Comparison of ENCODE assay signal across 12 cellular contexts in the genomic region with DNA sequence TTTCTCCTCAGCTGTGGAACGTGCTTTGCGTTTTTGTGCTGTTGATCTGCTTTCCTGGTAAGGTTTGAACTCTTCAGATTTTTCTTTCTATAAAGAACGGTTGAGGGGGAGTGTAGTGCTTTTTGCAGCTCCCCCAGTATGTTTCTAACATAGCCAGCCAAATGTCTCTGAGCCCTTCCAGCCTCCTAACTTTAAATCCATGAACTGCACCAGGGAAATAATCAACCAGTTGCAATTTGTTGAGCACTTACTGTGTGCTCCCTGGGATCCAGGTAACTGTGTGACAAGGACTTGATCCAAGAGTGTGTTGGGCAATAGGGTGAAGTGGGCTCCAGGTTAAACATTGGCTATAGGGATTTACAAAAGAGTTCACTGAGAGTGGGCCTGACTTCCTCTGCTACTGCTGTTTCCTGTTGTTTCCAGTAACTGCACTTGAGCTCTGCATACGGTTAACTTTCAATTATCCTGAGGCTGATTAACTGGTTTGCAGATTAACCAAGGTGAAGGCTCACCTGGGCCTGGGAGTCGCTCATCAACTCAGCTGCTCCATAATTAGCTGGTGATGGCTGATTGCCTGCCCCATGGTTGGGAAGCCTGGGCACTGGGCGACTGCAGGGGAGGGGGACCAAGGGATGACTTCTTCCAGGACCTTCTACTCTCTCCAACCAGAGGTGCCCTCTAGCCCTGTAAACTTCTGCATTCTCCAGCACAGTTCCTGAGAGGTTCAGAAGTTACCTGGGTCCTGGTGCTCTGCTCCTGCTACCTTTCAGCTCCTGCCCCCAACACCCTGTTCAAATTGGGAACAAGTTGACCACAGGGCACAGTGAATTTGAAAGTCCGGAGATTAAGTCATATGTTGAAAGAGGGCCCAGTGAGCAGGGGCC. TPM values are rescaled to one million over a fixed set of nuclear protein-coding genes. Genes with fewer than 3 reads are reported as not detected.
DNase-seq lines count a peak whose midpoint lies in the region; ATAC-seq and TF ChIP-seq lines count a peak whose summit lies in the region.
"Had no signal": no experiment of that assay in that cellular context is flagged by ENCODE, and none has a peak within 500 bp of the region (broad histone marks: within the 10 kb centered on the region; RNA-seq: fewer than 3 reads in every experiment).

No MANE protein-coding gene starts in this region.

- TF ChIP-seq CTCF in kidney epithelial cell (IDR thresholded peaks at IDR 0.05; ENCODE audit: insufficient read depth, low read length, poor library complexity, severe bottlenecking), result no peak

- H3K27ac ChIP-seq in stomach smooth muscle (ENCODE audit: low read length), result peak overlapping the region; percentile 98

- no peaks in the 10 kb centered on the region for H3K27me3 ChIP-seq in kidney epithelial cell (ENCODE audit: control insufficient read depth, insufficient read depth, low read length)
- no peaks in the 10 kb centered on the region for H3K27me3 ChIP-seq in stomach smooth muscle (ENCODE audit: control insufficient read depth in 1 of 2, insufficient read depth in 2 of 2, low read length in 2 of 2)

- H3K4me3 ChIP-seq in kidney epithelial cell (ENCODE audit: low read depth, low read length) (no peak overlapping the region), stomach smooth muscle (ENCODE audit: low read length in 2 of 2) (peak overlapping the region in 1 of 2 donors; percentile 40)

- H3K4me1 ChIP-seq in stomach smooth muscle (ENCODE audit: control insufficient read depth, insufficient read depth, low read length), result peaks cover 70% of the 10 kb centered on the region

- DNase-seq in T-cell, result no peak
- peak; percentile 45 for DNase-seq in kidney epithelial cell (ENCODE audit: low read depth)
- no peak for DNase-seq in activated T-helper 2 cell treated with anti-CD3 and anti-CD28 coated beads, Interferon-gamma antibody, Interleukin-2, Interleukin-4, amounts not matched to agents 10 μg/mL and 5 μg/mL and 100 μg/mL, durations not matched to agents 14 hours and 24 hours and 36 hours (ENCODE audit: low spot score)
- DNase-seq in NCI-H82 (lab: John Stamatoyannopoulos, UW), result no peak
- no peak for DNase-seq in NCI-H1105 (lab: John Stamatoyannopoulos, UW)
- DNase-seq: activated T-cell treated with anti-CD3 and anti-CD28 coated beads, Interleukin-2, amount 50 U/mL, for 1 hour; NCI-H1930; posterior cingulate gyrus; T1000 had no signal

- POLR2A ChIA-PET in T-cell (lab: Charles Lee), result no interaction called here

- H3K9me3 Mint-ChIP-seq in T-cell, result no peaks in the 10 kb centered on the region
- H3K9me3 Mint-ChIP-seq in activated T-helper 2 cell treated with anti-CD3 and anti-CD28 coated beads, Interferon-gamma antibody, Interleukin-2, Interleukin-4, amounts not matched to agents 10 μg/mL and 5 μg/mL and 100 μg/mL, durations not matched to agents 14 hours and 24 hours and 36 hours, result no peaks in the 10 kb centered on the region

- H3K9me3 ChIP-seq in stomach smooth muscle (ENCODE audit: control insufficient read depth in 2 of 2, low read length in 2 of 2), result no peaks in the 10 kb centered on the region

- CTCF ChIA-PET in T-cell (lab: Charles Lee), result interaction anchor here in 1 of 2 donors (0.6 kb wide), 1 partner anchor 292 kb away, joined by 4 read pairs; no protein-coding TSS in a partner anchor

- peak; percentile 69 for ATAC-seq in GM21447 (IDR thresholded peaks at IDR 0.05; ENCODE audit: unreplicated experiment)
- peak in 3 of 4 experiments; percentile 47 to 53 (median 48) for ATAC-seq in T-cell (replicated peaks in 1 of 4)
- ATAC-seq in HG02870 (IDR thresholded peaks at IDR 0.05; ENCODE audit: unreplicated experiment), result no peak

- peak overlapping the region in 1 of 2 donors; percentile 51 for H3K9ac ChIP-seq in stomach smooth muscle (ENCODE audit: low read length in 2 of 2)

- no peaks in the 10 kb centered on the region for H3K36me3 Mint-ChIP-seq in T-cell
- H3K36me3 Mint-ChIP-seq in activated T-helper 2 cell treated with anti-CD3 and anti-CD28 coated beads, Interferon-gamma antibody, Interleukin-2, Interleukin-4, amounts not matched to agents 10 μg/mL and 5 μg/mL and 100 μg/mL, durations not matched to agents 14 hours and 24 hours and 36 hours (ENCODE audit: low read depth), result no peaks in the 10 kb centered on the region

- H3K4me1 Mint-ChIP-seq in T-cell, result peaks cover 0 to 17% (median 10%) of the 10 kb centered on the region in 3 donors
- H3K4me1 Mint-ChIP-seq in activated T-helper 2 cell treated with anti-CD3 and anti-CD28 coated beads, Interferon-gamma antibody, Interleukin-2, Interleukin-4, amounts not matched to agents 10 μg/mL and 5 μg/mL and 100 μg/mL, durations not matched to agents 14 hours and 24 hours and 36 hours (ENCODE audit: low read depth), result peaks cover 9% of the 10 kb centered on the region

- intact Hi-C loops in activated T-helper 2 cell treated with anti-CD3 and anti-CD28 coated beads, Interferon-gamma antibody, Interleukin-2, Interleukin-4, amounts not matched to agents 10 μg/mL and 5 μg/mL and 100 μg/mL, durations not matched to agents 14 hours and 24 hours and 36 hours (cut with micrococcal nuclease), result no loop called here

- peaks cover 0 to 8% of the 10 kb centered on the region in 2 donors for H3K27me3 Mint-ChIP-seq in T-cell
- H3K27me3 Mint-ChIP-seq in activated T-helper 2 cell treated with anti-CD3 and anti-CD28 coated beads, Interferon-gamma antibody, Interleukin-2, Interleukin-4, amounts not matched to agents 10 μg/mL and 5 μg/mL and 100 μg/mL, durations not matched to agents 14 hours and 24 hours and 36 hours (ENCODE audit: low read depth), result peaks cover 12% of the 10 kb centered on the region

- no peak overlapping the region for H3K4me3 Mint-ChIP-seq in T-cell
- H3K4me3 Mint-ChIP-seq in activated T-helper 2 cell treated with anti-CD3 and anti-CD28 coated beads, Interferon-gamma antibody, Interleukin-2, Interleukin-4, amounts not matched to agents 10 μg/mL and 5 μg/mL and 100 μg/mL, durations not matched to agents 14 hours and 24 hours and 36 hours (ENCODE audit: low read depth), result no peak overlapping the region

- peaks cover 1% of the 10 kb centered on the region for H3K36me3 ChIP-seq in kidney epithelial cell (ENCODE audit: control insufficient read depth, insufficient read depth, low read length)
- peaks cover 5 to 6% of the 10 kb centered on the region in 2 donors for H3K36me3 ChIP-seq in stomach smooth muscle (ENCODE audit: control insufficient read depth in 2 of 2, insufficient read depth in 2 of 2, low read length in 2 of 2)

- peak overlapping the region; percentile 23 for H3K27ac Mint-ChIP-seq in T-cell
- no peak overlapping the region for H3K27ac Mint-ChIP-seq in activated T-helper 2 cell treated with anti-CD3 and anti-CD28 coated beads, Interferon-gamma antibody, Interleukin-2, Interleukin-4, amounts not matched to agents 10 μg/mL and 5 μg/mL and 100 μg/mL, durations not matched to agents 14 hours and 24 hours and 36 hours

RNA-seq across cellular contexts. Expression of a gene that starts 19.5 kb away (rescaled TPM):
- total RNA-seq in T-cell, result 1 to 10 TPM in 3 of 5 donors, under 1 TPM in 2; 0.55 to 5.2 (median 2.5) TPM
- total RNA-seq in kidney epithelial cell, result 0.25 and 0.34 TPM in 2 replicates
- 4.5 and 5.1 TPM in 2 replicates for total RNA-seq in activated T-helper 2 cell treated with anti-CD3 and anti-CD28 coated beads, Interferon-gamma antibody, Interleukin-2, Interleukin-4, amounts not matched to agents 10 μg/mL and 5 μg/mL and 100 μg/mL, durations not matched to agents 14 hours and 24 hours and 36 hours
